In the genomic region with DNA sequence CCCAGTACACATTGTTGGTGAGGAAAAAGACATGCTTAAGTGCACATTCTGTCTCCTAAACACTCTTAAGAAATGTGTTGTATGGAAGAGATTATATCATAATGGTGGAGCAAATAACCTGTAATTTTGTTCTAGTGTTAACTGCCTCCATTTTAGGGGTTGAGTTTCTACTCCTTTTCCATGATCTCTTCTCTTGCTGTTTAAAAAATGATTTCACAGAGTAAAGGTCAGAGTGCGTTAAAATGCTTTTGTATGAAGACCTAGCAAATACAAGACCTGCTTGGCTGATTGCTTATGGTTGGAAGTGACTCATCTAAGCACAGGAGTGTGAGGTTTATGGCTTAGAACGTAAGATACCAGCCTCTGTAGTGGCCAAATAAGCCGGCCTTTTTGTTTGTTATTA, we compare ENCODE assay signal across 13 cellular contexts.
DNase-seq lines count a peak whose midpoint lies in the region; ATAC-seq and TF ChIP-seq lines count a peak whose summit lies in the region.
"Had no signal": no experiment of that assay in that cellular context is flagged by ENCODE, and none has a peak within 500 bp of the region (broad histone marks: within the 10 kb centered on the region; RNA-seq: fewer than 3 reads in every experiment).

No MANE protein-coding gene starts in this region.

- TF ChIP-seq CTCF in RWPE2 (IDR thresholded peaks at IDR 0.05; ENCODE audit: poor library complexity, severe bottlenecking): no peak
- TF ChIP-seq CTCF in foreskin fibroblast (IDR thresholded peaks at IDR 0.05; ENCODE audit: low read depth, low read length): no peak

- H3K27me3 ChIP-seq in RWPE2 (ENCODE audit: insufficient read depth, poor library complexity, severe bottlenecking): no peaks in the 10 kb centered on the region
- H3K27me3 ChIP-seq: colonic mucosa had no signal

- no peak for DNase-seq in activated naive CD4-positive, alpha-beta T cell treated with anti-CD3 and anti-CD28 coated beads, Interleukin-2, amount 50 U/mL, for 72 hours (ENCODE audit: low spot score in 2 of 2)
- no peak for DNase-seq in activated naive CD4-positive, alpha-beta T cell treated with anti-CD3 and anti-CD28 coated beads, Interleukin-2, amount 10 ng/mL, durations not matched to agents 7 days and 5 days
- DNase-seq in RWPE2 (ENCODE audit: low spot score): no peak
- DNase-seq in foreskin fibroblast: peak; percentile 48 to 59
- DNase-seq in NCI-H82 treated with DMSO at 0.1 percent for 48 hours (lab: John Stamatoyannopoulos, UW; ENCODE audit: unreplicated experiment): no peak
- DNase-seq in caudate nucleus (lab: John Stamatoyannopoulos, UW): no peak
- DNase-seq in activated CD4-positive, alpha-beta T cell treated with anti-CD3 and anti-CD28 coated beads for 4 hours: no peak
- DNase-seq: activated effector memory CD4-positive, alpha-beta T cell treated with Interleukin-2 at 50 U/mL for 16 hours; colonic mucosa; NCI-H526 had no signal

- peaks cover 10% of the 10 kb centered on the region for H3K4me1 Mint-ChIP-seq in activated naive CD4-positive, alpha-beta T cell treated with anti-CD3 and anti-CD28 coated beads, Interleukin-2, amount 10 ng/mL, durations not matched to agents 7 days and 5 days
- peaks cover 68% of the 10 kb centered on the region for H3K4me1 Mint-ChIP-seq in stimulated activated naive CD8-positive, alpha-beta T cell treated with anti-CD3 and anti-CD28 coated beads, Interleukin-15, Interleukin-2, amounts not matched to agents 100 ng/mL and 50 ng/mL, for 24 hours (ENCODE audit: low read depth)

- H3K4me3 Mint-ChIP-seq in activated naive CD4-positive, alpha-beta T cell treated with anti-CD3 and anti-CD28 coated beads, Interleukin-2, amount 10 ng/mL, durations not matched to agents 7 days and 5 days: no peak overlapping the region
- H3K4me3 Mint-ChIP-seq in stimulated activated naive CD8-positive, alpha-beta T cell treated with anti-CD3 and anti-CD28 coated beads, Interleukin-15, Interleukin-2, amounts not matched to agents 100 ng/mL and 50 ng/mL, for 24 hours: no peak overlapping the region

- no peaks in the 10 kb centered on the region for H3K4me1 ChIP-seq in RWPE2 (ENCODE audit: insufficient read depth, poor library complexity, severe bottlenecking)
- H3K4me1 ChIP-seq: colonic mucosa had no signal

- no peak overlapping the region for H3K27ac Mint-ChIP-seq in activated naive CD4-positive, alpha-beta T cell treated with anti-CD3 and anti-CD28 coated beads, Interleukin-2, amount 50 U/mL, for 72 hours
- H3K27ac Mint-ChIP-seq in activated naive CD4-positive, alpha-beta T cell treated with anti-CD3 and anti-CD28 coated beads, Interleukin-2, amount 10 ng/mL, durations not matched to agents 7 days and 5 days: no peak overlapping the region
- H3K27ac Mint-ChIP-seq in stimulated activated naive CD8-positive, alpha-beta T cell treated with anti-CD3 and anti-CD28 coated beads, Interleukin-15, Interleukin-2, amounts not matched to agents 100 ng/mL and 50 ng/mL, for 24 hours: peak overlapping the region; percentile 81

- CTCF ChIA-PET in activated naive CD4-positive, alpha-beta T cell treated with anti-CD3 and anti-CD28 coated beads, Interleukin-2, amount 10 ng/mL, durations not matched to agents 7 days and 5 days (lab: Charles Lee): no interaction called here

- H3K4me3 ChIP-seq in RWPE2 (ENCODE audit: severe bottlenecking): no peak overlapping the region
- H3K4me3 ChIP-seq in foreskin fibroblast (ENCODE audit: low read depth in 1 of 2, low read length in 2 of 2): no peak overlapping the region
- H3K4me3 ChIP-seq: colonic mucosa, SK-N-MC had no signal

- H3K9me3 ChIP-seq in RWPE2 (ENCODE audit: severe bottlenecking): no peaks in the 10 kb centered on the region
- H3K9me3 ChIP-seq: colonic mucosa had no signal

- H3K27ac ChIP-seq in RWPE2 (ENCODE audit: poor library complexity, severe bottlenecking) (no peak overlapping the region), caudate nucleus (ENCODE audit: low read depth, low read length) (no peak overlapping the region)
- H3K27ac ChIP-seq: colonic mucosa, HL-60, SK-N-MC had no signal

- H3K9me3 Mint-ChIP-seq in activated naive CD4-positive, alpha-beta T cell treated with anti-CD3 and anti-CD28 coated beads, Interleukin-2, amount 50 U/mL, for 72 hours: no peaks in the 10 kb centered on the region
- H3K9me3 Mint-ChIP-seq in activated naive CD4-positive, alpha-beta T cell treated with anti-CD3 and anti-CD28 coated beads, Interleukin-2, amount 10 ng/mL, durations not matched to agents 7 days and 5 days: no peaks in the 10 kb centered on the region
- H3K9me3 Mint-ChIP-seq in stimulated activated naive CD8-positive, alpha-beta T cell treated with anti-CD3 and anti-CD28 coated beads, Interleukin-15, Interleukin-2, amounts not matched to agents 100 ng/mL and 50 ng/mL, for 24 hours: no peaks in the 10 kb centered on the region

- peaks cover 0 to 20% of the 10 kb centered on the region in 2 donors for H3K36me3 Mint-ChIP-seq in activated naive CD4-positive, alpha-beta T cell treated with anti-CD3 and anti-CD28 coated beads, Interleukin-2, amount 50 U/mL, for 72 hours
- peaks cover 16% of the 10 kb centered on the region for H3K36me3 Mint-ChIP-seq in activated naive CD4-positive, alpha-beta T cell treated with anti-CD3 and anti-CD28 coated beads, Interleukin-2, amount 10 ng/mL, durations not matched to agents 7 days and 5 days
- peaks cover 64% of the 10 kb centered on the region for H3K36me3 Mint-ChIP-seq in stimulated activated naive CD8-positive, alpha-beta T cell treated with anti-CD3 and anti-CD28 coated beads, Interleukin-15, Interleukin-2, amounts not matched to agents 100 ng/mL and 50 ng/mL, for 24 hours (ENCODE audit: low read depth)

- ATAC-seq in activated naive CD4-positive, alpha-beta T cell treated with anti-CD3 and anti-CD28 coated beads, Interleukin-2, amount 50 U/mL, for 72 hours: peak; percentile 26 to 30
- ATAC-seq in RWPE2 (ENCODE audit: low read depth): peak; percentile 57; the same call in 2 of the 3 replicates

- peaks cover 15% of the 10 kb centered on the region for H3K36me3 ChIP-seq in RWPE2 (ENCODE audit: low read depth)
- H3K36me3 ChIP-seq: colonic mucosa had no signal

- no peaks in the 10 kb centered on the region for H3K27me3 Mint-ChIP-seq in activated naive CD4-positive, alpha-beta T cell treated with anti-CD3 and anti-CD28 coated beads, Interleukin-2, amount 10 ng/mL, durations not matched to agents 7 days and 5 days
- no peaks in the 10 kb centered on the region for H3K27me3 Mint-ChIP-seq in stimulated activated naive CD8-positive, alpha-beta T cell treated with anti-CD3 and anti-CD28 coated beads, Interleukin-15, Interleukin-2, amounts not matched to agents 100 ng/mL and 50 ng/mL, for 24 hours

Comparison
In these comparisons a context has a peak if more than half of its experiments do, and no peak if none do; other contexts are left out.
1. DNase-seq: peak in foreskin fibroblast (2 of 2); none in activated naive CD4-positive, alpha-beta T cell treated with anti-CD3 and anti-CD28 coated beads, Interleukin-2, amount 50 U/mL, for 72 hours (0 of 2), activated naive CD4-positive, alpha-beta T cell treated with anti-CD3 and anti-CD28 coated beads, Interleukin-2, amount 10 ng/mL, durations not matched to agents 7 days and 5 days (single experiment), RWPE2 (single experiment), NCI-H82 treated with DMSO at 0.1 percent for 48 hours (single experiment), caudate nucleus (0 of 61) and activated CD4-positive, alpha-beta T cell treated with anti-CD3 and anti-CD28 coated beads for 4 hours (0 of 2).